8 cellular contexts compared by ENCODE assay signal in genomic region chr6:100880149-100880900, GRCh38. TPM values are rescaled to one million over a fixed set of nuclear protein-coding genes. Genes with fewer than 3 reads are reported as not detected.
DNase-seq lines count a peak whose midpoint lies in the region; ATAC-seq, FAIRE-seq and TF ChIP-seq lines count a peak whose summit lies in the region.

No MANE protein-coding gene starts in this region.

- no peak for FAIRE-seq in pancreas (lab: Jason Lieb, UNC)

- ATAC-seq in pancreas = peak; percentile 37 to 42 (median 38)
- no peak for ATAC-seq in GM18517 (IDR thresholded peaks at IDR 0.05; ENCODE audit: unreplicated experiment)
- ATAC-seq in GM19328 (IDR thresholded peaks at IDR 0.05; ENCODE audit: unreplicated experiment) = no peak

- H3K4me1 ChIP-seq in SJSA1 (replicated peaks) (peaks cover 12% of the 10 kb centered on the region), pancreas (peaks cover 0 to 12% (median 0%) of the 10 kb centered on the region in 3 donors)

- H3K4me3 ChIP-seq in SJSA1 (peak overlapping the region; percentile 80), pancreas (peak overlapping the region; percentile 59 to 80 (median 76))

- H3K36me3 ChIP-seq in SJSA1 (peaks cover 9% of the 10 kb centered on the region), pancreas (no peaks in the 10 kb centered on the region)

- H3K27me3 ChIP-seq in SJSA1 (replicated peaks) = no peaks in the 10 kb centered on the region
- H3K27me3 ChIP-seq in pancreas = no peaks in the 10 kb centered on the region

- H3K9me3 ChIP-seq in SJSA1 (replicated peaks) (no peaks in the 10 kb centered on the region), pancreas (no peaks in the 10 kb centered on the region)

- H3K27ac ChIP-seq in SJSA1 = peak overlapping the region; percentile 91
- peak overlapping the region; percentile 72 to 90 (median 84) for H3K27ac ChIP-seq in pancreas

- no peak for TF ChIP-seq POLR2A in erythroblast (IDR thresholded peaks at IDR 0.05; ENCODE audit: low read length)

- TF ChIP-seq CTCF in pancreas (IDR thresholded peaks at IDR 0.05) = no peak
- no peak for TF ChIP-seq CTCF in GM10266 (IDR thresholded peaks at IDR 0.05; ENCODE audit: control insufficient read depth, insufficient read depth, low read depth, missing control alignments)

- intact Hi-C loops in pancreas (cut with DNase I) = no loop called here

- WGBS in pancreas, 2 donors = 0 to 1% methylated on average over 9 of the region's 9 CpGs

- peak; percentile 18 for DNase-seq in activated CD4-positive, alpha-beta T cell treated with anti-CD3 and anti-CD28 coated beads for 48 hours
- DNase-seq in activated CD4-positive, alpha-beta T cell treated with anti-CD3 and anti-CD28 coated beads, Interleukin-2, amount 50 U/mL, for 48 hours = no peak
- DNase-seq in SJSA1 (ENCODE audit: low read depth in 1 of 2, low spot score in 2 of 2) (peak in 1 of 2 experiments; percentile 31), erythroblast (lab: John Stamatoyannopoulos, UW) (peak; percentile 31 to 64), pancreas (peak in 2 of 6 donors; percentile 7 to 42), GM10266 (ENCODE audit: extremely low spot score) (no peak)

RNA-seq across cellular contexts. Expression of gene ASCC3, which starts 0.8 kb away (rescaled TPM):
- total RNA-seq in SJSA1 (2014; rRNA removed; shearing (Covaris generic)) = 47.2 and 61.8 TPM in 2 replicates
- 10 to 100 TPM; 11.9 to 20.3 (median 15.3) TPM for total RNA-seq in pancreas
- polyA plus RNA-seq in pancreas = 1 to 10 TPM; 4.4 to 7.5 TPM

Comparison
In these comparisons a context has a peak if more than half of its experiments do, and no peak if none do; other contexts are left out.
1. DNase-seq: peak in activated CD4-positive, alpha-beta T cell treated with anti-CD3 and anti-CD28 coated beads for 48 hours (single experiment) and erythroblast (2 of 2); none in activated CD4-positive, alpha-beta T cell treated with anti-CD3 and anti-CD28 coated beads, Interleukin-2, amount 50 U/mL, for 48 hours (0 of 2) and GM10266 (single experiment).
2. ATAC-seq: peak in pancreas (4 of 4); none in GM18517 (single experiment) and GM19328 (single experiment).